In the genomic region with DNA sequence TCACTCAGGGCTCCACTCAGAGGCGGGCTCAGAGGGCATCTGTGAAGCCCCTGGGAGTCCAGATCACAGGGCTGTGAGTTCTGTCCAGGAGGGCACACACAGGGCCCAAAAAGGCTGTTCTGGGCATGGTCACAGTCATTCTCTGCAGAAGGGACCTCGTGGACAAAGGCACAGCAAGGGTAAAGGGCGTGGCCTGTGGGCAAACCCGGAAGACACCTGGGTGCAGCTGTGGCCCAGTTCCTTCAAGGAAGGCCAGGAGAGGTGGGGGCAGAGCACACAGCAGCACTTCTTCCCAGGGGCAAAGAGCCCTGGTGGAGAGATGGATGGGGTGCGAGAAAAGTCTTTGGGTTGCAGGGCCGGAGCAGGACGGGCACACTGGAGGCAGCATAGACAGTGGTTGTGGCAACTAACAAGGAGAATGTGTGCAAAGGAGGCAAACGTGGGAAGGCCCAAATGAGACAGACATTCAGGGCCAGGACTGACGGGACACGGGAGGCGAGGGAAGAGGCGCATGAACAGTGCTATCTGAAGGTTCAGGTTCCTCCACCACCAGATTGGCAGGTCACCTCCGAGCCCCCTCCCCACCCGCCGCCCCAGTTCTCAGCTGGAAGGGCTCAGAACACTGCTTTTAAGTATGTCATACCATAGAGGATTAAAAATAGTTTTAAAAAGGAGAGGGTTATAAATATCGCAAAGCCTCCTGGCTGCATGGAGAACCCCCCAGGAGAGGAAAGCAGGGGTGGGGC, we compare ENCODE assay signal across 3 cellular contexts.
TF ChIP-seq lines count a peak whose summit lies in the region.

No MANE protein-coding gene starts in this region.

TF ChIP-seq in liver, 16 proteins besides CTCF, POLR2A, EP300 and RAD21:
- TF ChIP-seq, protein P1, sequence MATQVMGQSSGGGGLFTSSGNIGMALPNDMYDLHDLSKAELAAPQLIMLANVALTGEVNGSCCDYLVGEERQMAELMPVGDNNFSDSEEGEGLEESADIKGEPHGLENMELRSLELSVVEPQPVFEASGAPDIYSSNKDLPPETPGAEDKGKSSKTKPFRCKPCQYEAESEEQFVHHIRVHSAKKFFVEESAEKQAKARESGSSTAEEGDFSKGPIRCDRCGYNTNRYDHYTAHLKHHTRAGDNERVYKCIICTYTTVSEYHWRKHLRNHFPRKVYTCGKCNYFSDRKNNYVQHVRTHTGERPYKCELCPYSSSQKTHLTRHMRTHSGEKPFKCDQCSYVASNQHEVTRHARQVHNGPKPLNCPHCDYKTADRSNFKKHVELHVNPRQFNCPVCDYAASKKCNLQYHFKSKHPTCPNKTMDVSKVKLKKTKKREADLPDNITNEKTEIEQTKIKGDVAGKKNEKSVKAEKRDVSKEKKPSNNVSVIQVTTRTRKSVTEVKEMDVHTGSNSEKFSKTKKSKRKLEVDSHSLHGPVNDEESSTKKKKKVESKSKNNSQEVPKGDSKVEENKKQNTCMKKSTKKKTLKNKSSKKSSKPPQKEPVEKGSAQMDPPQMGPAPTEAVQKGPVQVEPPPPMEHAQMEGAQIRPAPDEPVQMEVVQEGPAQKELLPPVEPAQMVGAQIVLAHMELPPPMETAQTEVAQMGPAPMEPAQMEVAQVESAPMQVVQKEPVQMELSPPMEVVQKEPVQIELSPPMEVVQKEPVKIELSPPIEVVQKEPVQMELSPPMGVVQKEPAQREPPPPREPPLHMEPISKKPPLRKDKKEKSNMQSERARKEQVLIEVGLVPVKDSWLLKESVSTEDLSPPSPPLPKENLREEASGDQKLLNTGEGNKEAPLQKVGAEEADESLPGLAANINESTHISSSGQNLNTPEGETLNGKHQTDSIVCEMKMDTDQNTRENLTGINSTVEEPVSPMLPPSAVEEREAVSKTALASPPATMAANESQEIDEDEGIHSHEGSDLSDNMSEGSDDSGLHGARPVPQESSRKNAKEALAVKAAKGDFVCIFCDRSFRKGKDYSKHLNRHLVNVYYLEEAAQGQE (IDR thresholded peaks at IDR 0.05) = no peak
- TF ChIP-seq FOXA1 (IDR thresholded peaks at IDR 0.05) = no peak
- TF ChIP-seq TAF1 (conservative IDR thresholded peaks at IDR 0.05) = no peak
- no peak for TF ChIP-seq HNF4A (conservative IDR thresholded peaks at IDR 0.05)
- no peak for TF ChIP-seq NR2F2 (IDR thresholded peaks at IDR 0.05)
- TF ChIP-seq HNF4G (IDR thresholded peaks at IDR 0.05) = no peak
- TF ChIP-seq EGR1 (IDR thresholded peaks at IDR 0.05; ENCODE audit: low read depth in 2 of 2) = no peak
- TF ChIP-seq ZBTB33 (IDR thresholded peaks at IDR 0.05) = no peak
- TF ChIP-seq JUND (IDR thresholded peaks at IDR 0.05) = no peak
- TF ChIP-seq, protein P2, sequence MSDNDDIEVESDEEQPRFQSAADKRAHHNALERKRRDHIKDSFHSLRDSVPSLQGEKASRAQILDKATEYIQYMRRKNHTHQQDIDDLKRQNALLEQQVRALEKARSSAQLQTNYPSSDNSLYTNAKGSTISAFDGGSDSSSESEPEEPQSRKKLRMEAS (IDR thresholded peaks at IDR 0.05) = no peak
- TF ChIP-seq FOXA2 (IDR thresholded peaks at IDR 0.05) = no peak
- no peak for TF ChIP-seq RXRA (IDR thresholded peaks at IDR 0.05)
- TF ChIP-seq GABPA (IDR thresholded peaks at IDR 0.05 in 1 of 2, conservative IDR thresholded peaks at IDR 0.05 in 1 of 2) = no peak
- no peak for TF ChIP-seq SP1 (IDR thresholded peaks at IDR 0.05)
- TF ChIP-seq, protein P3, sequence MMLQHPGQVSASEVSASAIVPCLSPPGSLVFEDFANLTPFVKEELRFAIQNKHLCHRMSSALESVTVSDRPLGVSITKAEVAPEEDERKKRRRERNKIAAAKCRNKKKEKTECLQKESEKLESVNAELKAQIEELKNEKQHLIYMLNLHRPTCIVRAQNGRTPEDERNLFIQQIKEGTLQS (IDR thresholded peaks at IDR 0.05) = no peak
- TF ChIP-seq YY1 (IDR thresholded peaks at IDR 0.05) = no peak

TF ChIP-seq in HepG2, 621 proteins besides CTCF, POLR2A, EP300 and RAD21:
- no peak for TF ChIP-seq ATF2 (CRISPR knock-in tag; IDR thresholded peaks at IDR 0.05)

TF ChIP-seq in endothelial cell of umbilical vein, 7 proteins besides CTCF, POLR2A, EP300 and RAD21:
- TF ChIP-seq, protein P2 (IDR thresholded peaks at IDR 0.05; ENCODE audit: insufficient read depth, insufficient read length) = no peak
- no peak for TF ChIP-seq EZH2 (IDR thresholded peaks at IDR 0.05; ENCODE audit: borderline replicate concordance, low read depth, low read length, severe bottlenecking)
- no peak for TF ChIP-seq JUN (IDR thresholded peaks at IDR 0.05; ENCODE audit: borderline replicate concordance, insufficient read depth, insufficient read length, low read depth)
- no peak for TF ChIP-seq POLR2AphosphoS5 (IDR thresholded peaks at IDR 0.05; ENCODE audit: insufficient read depth, low read depth, low read length)
- TF ChIP-seq FOS (IDR thresholded peaks at IDR 0.05; ENCODE audit: borderline replicate concordance, insufficient read depth, low read length) = no peak
- no peak for TF ChIP-seq MYC (IDR thresholded peaks at IDR 0.05; ENCODE audit: low read depth, low read length)
- TF ChIP-seq GATA2 (IDR thresholded peaks at IDR 0.05; ENCODE audit: insufficient read depth, insufficient read length, low read depth, low read length) = no peak
